Comparison of ENCODE assay signal across 28 cellular contexts in the genomic region with DNA sequence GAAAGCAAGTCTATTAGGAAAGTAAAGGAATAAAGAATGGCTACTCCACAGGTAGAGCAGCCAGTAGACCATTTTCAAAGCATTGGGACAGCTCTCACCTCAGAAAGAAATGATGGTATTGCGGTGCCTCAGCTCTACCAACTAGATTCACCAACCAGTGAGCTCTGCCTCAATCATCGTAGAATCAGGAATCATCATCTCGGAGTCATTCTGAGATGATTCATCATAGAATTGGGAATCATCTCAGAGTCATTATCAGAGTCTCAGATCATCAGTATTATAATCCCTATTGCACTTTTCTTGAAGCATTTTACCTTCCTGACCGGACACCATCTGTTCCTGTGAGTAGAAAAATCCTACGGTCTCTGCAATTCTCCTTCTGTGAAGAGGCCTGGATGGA. TPM values are rescaled to one million over a fixed set of nuclear protein-coding genes. Genes with fewer than 3 reads are reported as not detected.
DNase-seq lines count a peak whose midpoint lies in the region; ATAC-seq and TF ChIP-seq lines count a peak whose summit lies in the region.
"Had no signal": no experiment of that assay in that cellular context is flagged by ENCODE, and none has a peak within 500 bp of the region (broad histone marks: within the 10 kb centered on the region; RNA-seq: fewer than 3 reads in every experiment).

No MANE protein-coding gene starts in this region.

- H3K4me1 Mint-ChIP-seq in HFFc6 (ENCODE audit: low read depth) = peaks cover 12% of the 10 kb centered on the region
- H3K4me1 Mint-ChIP-seq: stimulated activated naive B cell treated with anti-CD40 and anti-IgM and Interleukin-4, amounts not matched to agents 10 μg/mL and 1 μg/mL and 100 μg/mL, for 72 hours had no signal

- CTCF ChIA-PET in RWPE1 (lab: Yijun Ruan, JAX) = no interaction called here

- H3K9me3 Mint-ChIP-seq in HFFc6 = no peaks in the 10 kb centered on the region
- H3K9me3 Mint-ChIP-seq: activated naive CD8-positive, alpha-beta T cell treated with anti-CD3 and anti-CD28 coated beads for 36 hours; stimulated activated naive B cell treated with anti-CD40 and anti-IgM and Interleukin-4, amounts not matched to agents 10 μg/mL and 1 μg/mL and 100 μg/mL, for 72 hours had no signal

- no peak overlapping the region for H3K27ac Mint-ChIP-seq in HFFc6
- H3K27ac Mint-ChIP-seq: activated CD8-positive, alpha-beta T cell treated with anti-CD3 and anti-CD28 coated beads, Interleukin-2, amount 10 ng/mL, durations not matched to agents 7 days and 5 days; activated naive CD8-positive, alpha-beta T cell treated with anti-CD3 and anti-CD28 coated beads for 36 hours; stimulated activated naive B cell treated with anti-CD40 and anti-IgM and Interleukin-4, amounts not matched to agents 10 μg/mL and 1 μg/mL and 100 μg/mL, for 72 hours had no signal

- H3K27me3 Mint-ChIP-seq in HFFc6 (ENCODE audit: insufficient read depth) = no peaks in the 10 kb centered on the region; the same call in 1 of the 2 replicates
- H3K27me3 Mint-ChIP-seq: activated naive CD8-positive, alpha-beta T cell treated with anti-CD3 and anti-CD28 coated beads for 36 hours; stimulated activated naive B cell treated with anti-CD40 and anti-IgM and Interleukin-4, amounts not matched to agents 10 μg/mL and 1 μg/mL and 100 μg/mL, for 72 hours had no signal

- TF ChIP-seq CTCF in HFFc6 (IDR thresholded peaks at IDR 0.05) (no peak), RWPE1 (conservative IDR thresholded peaks at IDR 0.05; ENCODE audit: low read depth) (no peak)

- no peak overlapping the region for H3K4me3 Mint-ChIP-seq in HFFc6
- H3K4me3 Mint-ChIP-seq: activated CD8-positive, alpha-beta T cell treated with anti-CD3 and anti-CD28 coated beads, Interleukin-2, amount 10 ng/mL, durations not matched to agents 7 days and 5 days; activated naive CD8-positive, alpha-beta T cell treated with anti-CD3 and anti-CD28 coated beads for 36 hours; stimulated activated naive B cell treated with anti-CD40 and anti-IgM and Interleukin-4, amounts not matched to agents 10 μg/mL and 1 μg/mL and 100 μg/mL, for 72 hours had no signal

- POLR2A ChIA-PET in RWPE1 (lab: Yijun Ruan, JAX; ENCODE audit: low non-redundant PET) = no interaction called here

- DNase-seq in DMS53 treated with DMSO at 0.1 percent for 48 hours (lab: John Stamatoyannopoulos, UW; ENCODE audit: unreplicated experiment) (peak; percentile 61), HFFc6 (peak; percentile 32), RWPE1 (ENCODE audit: low spot score) (peak; percentile 16), iris pigment epithelial cell (ENCODE audit: low read depth) (peak; percentile 13), C1 segment of cervical spinal cord (lab: John Stamatoyannopoulos, UW) (no peak), NCI-H2107 treated with DMSO at 0.1 percent for 48 hours (lab: John Stamatoyannopoulos, UW; ENCODE audit: unreplicated experiment) (no peak), hypothalamus (lab: John Stamatoyannopoulos, UW) (no peak)
- DNase-seq: activated CD4-positive, alpha-beta T cell treated with anti-CD3 and anti-CD28 coated beads for 1 hour; activated CD8-positive, alpha-beta T cell treated with anti-CD3 and anti-CD28 coated beads, Interleukin-2, amount 10 ng/mL, durations not matched to agents 7 days and 5 days; activated effector memory CD4-positive, alpha-beta T cell treated with Interleukin-2 at 50 U/mL for 16 hours; activated naive CD8-positive, alpha-beta T cell treated with anti-CD3 and anti-CD28 coated beads for 36 hours; activated T-cell treated with anti-CD3 and anti-CD28 coated beads for 4 hours; aorta; Calu3; gastrocnemius medialis; left lung; NCI-H1694; NCI-H2171; NCI-H510A treated with DMSO at 0.1 percent for 48 hours; NK-92 treated with Interleukin-12 subunit alpha and Interleukin-12 subunit beta, amount 100 ng/mL, for 24 hours; occipital lobe; stimulated activated CD4-positive, alpha-beta T cell treated with anti-CD3 and anti-CD28 coated beads, Interleukin-15, amount 100 ng/mL, for 24 hours; stimulated activated naive B cell treated with anti-CD40 and anti-IgM and Interleukin-4, amounts not matched to agents 10 μg/mL and 1 μg/mL and 100 μg/mL, for 72 hours; upper lobe of right lung had no signal

- no peak overlapping the region for H3K27ac ChIP-seq in RWPE1
- H3K27ac ChIP-seq: BLaER1 treated with 17β-estradiol and CSF1 and Interleukin-3, amounts not matched to agents 10 nM and 100 nM; esophagus muscularis mucosa; gastrocnemius medialis; left lung; SJSA1; upper lobe of right lung had no signal

- no peaks in the 10 kb centered on the region for H3K36me3 Mint-ChIP-seq in HFFc6 (ENCODE audit: low read depth)
- H3K36me3 Mint-ChIP-seq: activated naive CD8-positive, alpha-beta T cell treated with anti-CD3 and anti-CD28 coated beads for 36 hours; stimulated activated naive B cell treated with anti-CD40 and anti-IgM and Interleukin-4, amounts not matched to agents 10 μg/mL and 1 μg/mL and 100 μg/mL, for 72 hours had no signal

- no peak for ATAC-seq in HG02970 (IDR thresholded peaks at IDR 0.05; ENCODE audit: low FRiP score, unreplicated experiment)
- ATAC-seq: activated CD8-positive, alpha-beta T cell treated with anti-CD3 and anti-CD28 coated beads, Interleukin-2, amount 10 ng/mL, durations not matched to agents 7 days and 5 days; gastrocnemius medialis; stimulated activated naive B cell treated with anti-CD40 and anti-IgM and Interleukin-4, amounts not matched to agents 10 μg/mL and 1 μg/mL and 100 μg/mL, for 72 hours; upper lobe of right lung had no signal

RNA-seq across cellular contexts. Expression of a gene that starts 17.5 kb away (rescaled TPM):
- 10 to 100 TPM; 65.4 to 79.0 (median 75.3) TPM for total RNA-seq in HFFc6 (2021; fragmentation: NEBNext Ultra II Directional; extraction: Animal tissue kit (Norgen Biotek cat#: 25700))

RNA-seq across cellular contexts. Expression of a gene that starts 22.4 kb away (rescaled TPM):
- total RNA-seq in HFFc6 (2021; fragmentation: NEBNext Ultra II Directional; extraction: Animal tissue kit (Norgen Biotek cat#: 25700)) = 10 to 100 TPM; 49.1 to 52.8 (median 50.3) TPM

Comparison
In these comparisons a context has a peak if more than half of its experiments do, and no peak if none do; other contexts are left out.
1. DNase-seq: peak in DMS53 treated with DMSO at 0.1 percent for 48 hours (single experiment), HFFc6 (single experiment), RWPE1 (single experiment) and iris pigment epithelial cell (single experiment); none in C1 segment of cervical spinal cord (0 of 14), NCI-H2107 treated with DMSO at 0.1 percent for 48 hours (single experiment) and hypothalamus (0 of 51).